9 cellular contexts compared by ENCODE assay signal in genomic region chr11:124578761-124579160, GRCh38. TPM values are rescaled to one million over a fixed set of nuclear protein-coding genes. Genes with fewer than 3 reads are reported as not detected.
"Had no signal": no experiment of that assay in that cellular context is flagged by ENCODE, and none has a peak within 500 bp of the region (broad histone marks: within the 10 kb centered on the region; RNA-seq: fewer than 3 reads in every experiment).

No MANE protein-coding gene starts in this region.

- H3K4me1 Mint-ChIP-seq: H9 had no signal

- DNase-seq: H9, HCEC 1CT, IMR-90, KBM-7 had no signal

- H3K4me2 ChIP-seq: GM23338 had no signal

- H3K9me3 Mint-ChIP-seq: GM23338, H9 had no signal

- FAIRE-seq: H1, H54, HTR-8/SVneo had no signal

- H3K4me3 Mint-ChIP-seq: GM23338, H9 had no signal

- H3K27ac Mint-ChIP-seq: GM23338, H9 had no signal

- ATAC-seq: GM23338 had no signal

- H2AFZ ChIP-seq: GM23338 had no signal

- H3K4me3 ChIP-seq: GM23338 had no signal

RNA-seq across cellular contexts. Expression of gene OR8A1, which starts 9.0 kb away (rescaled TPM):
- total RNA-seq: GM23338, H1, H9, HT-29, IMR-90 had no signal
- polyA plus RNA-seq: GM23338, H1, IMR-90 had no signal

RNA-seq across cellular contexts. Expression of gene PANX3, which starts 32.5 kb away (rescaled TPM):
- total RNA-seq: GM23338, H1, H9, HT-29, IMR-90 had no signal
- polyA plus RNA-seq: GM23338, H1, IMR-90 had no signal

RNA-seq across cellular contexts. Expression of gene OR8B12, which starts 35.3 kb away (rescaled TPM):
- total RNA-seq: GM23338, H1, H9, HT-29, IMR-90 had no signal
- polyA plus RNA-seq: GM23338, H1, IMR-90 had no signal
